ENCODE assay signal across 2 cellular contexts in the genomic region with DNA sequence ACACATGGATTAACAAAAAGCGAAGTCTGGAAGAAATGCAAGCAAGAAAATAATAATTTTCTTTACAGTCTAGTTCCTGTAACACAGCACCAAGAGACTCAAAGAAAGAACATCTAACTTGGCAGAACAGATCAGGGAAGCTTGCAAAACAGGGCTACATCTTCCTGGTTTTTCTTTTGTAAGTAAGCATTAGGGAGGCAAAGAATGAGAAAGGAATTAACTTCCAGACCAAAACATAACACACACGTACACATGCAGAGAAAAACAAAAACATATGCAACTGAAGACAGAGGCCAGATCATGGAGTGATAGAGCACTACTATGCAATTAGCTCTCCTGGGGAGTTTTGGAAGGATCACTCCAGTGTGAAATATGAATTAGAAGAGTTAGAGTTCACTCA.
TF ChIP-seq lines count a peak whose summit lies in the region.

No MANE protein-coding gene starts in this region.

TF ChIP-seq in WTC11, 78 proteins besides CTCF, POLR2A, EP300 and RAD21 (continued from another document):
- TF ChIP-seq, protein P1, sequence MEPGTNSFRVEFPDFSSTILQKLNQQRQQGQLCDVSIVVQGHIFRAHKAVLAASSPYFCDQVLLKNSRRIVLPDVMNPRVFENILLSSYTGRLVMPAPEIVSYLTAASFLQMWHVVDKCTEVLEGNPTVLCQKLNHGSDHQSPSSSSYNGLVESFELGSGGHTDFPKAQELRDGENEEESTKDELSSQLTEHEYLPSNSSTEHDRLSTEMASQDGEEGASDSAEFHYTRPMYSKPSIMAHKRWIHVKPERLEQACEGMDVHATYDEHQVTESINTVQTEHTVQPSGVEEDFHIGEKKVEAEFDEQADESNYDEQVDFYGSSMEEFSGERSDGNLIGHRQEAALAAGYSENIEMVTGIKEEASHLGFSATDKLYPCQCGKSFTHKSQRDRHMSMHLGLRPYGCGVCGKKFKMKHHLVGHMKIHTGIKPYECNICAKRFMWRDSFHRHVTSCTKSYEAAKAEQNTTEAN (CRISPR knock-in tag; IDR thresholded peaks at IDR 0.05) = no peak
- no peak for TF ChIP-seq CREB1 (CRISPR knock-in tag; IDR thresholded peaks at IDR 0.05)
- TF ChIP-seq TP53 (CRISPR knock-in tag; IDR thresholded peaks at IDR 0.05) = no peak
- TF ChIP-seq TEAD4 (CRISPR knock-in tag; IDR thresholded peaks at IDR 0.05) = no peak
- no peak for TF ChIP-seq MYBL2 (CRISPR knock-in tag; IDR thresholded peaks at IDR 0.05)
- TF ChIP-seq, protein P2, sequence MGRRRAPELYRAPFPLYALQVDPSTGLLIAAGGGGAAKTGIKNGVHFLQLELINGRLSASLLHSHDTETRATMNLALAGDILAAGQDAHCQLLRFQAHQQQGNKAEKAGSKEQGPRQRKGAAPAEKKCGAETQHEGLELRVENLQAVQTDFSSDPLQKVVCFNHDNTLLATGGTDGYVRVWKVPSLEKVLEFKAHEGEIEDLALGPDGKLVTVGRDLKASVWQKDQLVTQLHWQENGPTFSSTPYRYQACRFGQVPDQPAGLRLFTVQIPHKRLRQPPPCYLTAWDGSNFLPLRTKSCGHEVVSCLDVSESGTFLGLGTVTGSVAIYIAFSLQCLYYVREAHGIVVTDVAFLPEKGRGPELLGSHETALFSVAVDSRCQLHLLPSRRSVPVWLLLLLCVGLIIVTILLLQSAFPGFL (CRISPR knock-in tag; IDR thresholded peaks at IDR 0.05; ENCODE audit: borderline replicate concordance) = no peak
- no peak for TF ChIP-seq ZBTB21 (CRISPR knock-in tag; IDR thresholded peaks at IDR 0.05; ENCODE audit: borderline replicate concordance)

TF ChIP-seq in HEK293T, 16 proteins besides CTCF, POLR2A, EP300 and RAD21 (continued from another document):
- TF ChIP-seq FOXM1 (IDR thresholded peaks at IDR 0.05; ENCODE audit: borderline replicate concordance) (no peak), FOXA1 (IDR thresholded peaks at IDR 0.05) (no peak)
